1 cellular context compared by ENCODE assay signal in the genomic region with DNA sequence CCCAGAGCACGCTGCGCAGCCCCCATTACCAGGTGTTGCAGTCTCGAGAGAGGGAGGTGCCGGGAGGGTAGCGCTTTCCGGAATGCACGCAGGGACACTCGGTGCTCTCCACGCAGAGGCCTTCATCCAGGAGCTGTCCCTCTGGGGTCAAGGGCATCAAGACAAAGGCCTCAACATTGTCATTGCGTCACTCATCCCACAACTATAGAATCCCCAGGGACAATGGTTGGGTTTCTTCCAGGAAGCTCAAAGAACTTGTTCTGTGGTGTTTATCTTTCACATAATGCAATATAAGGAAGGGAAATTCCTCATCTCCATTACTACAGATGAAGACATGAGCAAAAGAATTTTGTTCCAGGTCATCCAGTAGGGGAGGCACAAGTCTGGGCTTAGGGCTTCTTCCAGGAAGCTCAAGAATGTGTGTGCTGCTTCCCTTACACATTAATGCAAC.
TF ChIP-seq lines count a peak whose summit lies in the region.

No MANE protein-coding gene starts in this region.

TF ChIP-seq in HepG2, 621 proteins besides CTCF, POLR2A, EP300 and RAD21 (continued from another document):
- TF ChIP-seq, protein P1, sequence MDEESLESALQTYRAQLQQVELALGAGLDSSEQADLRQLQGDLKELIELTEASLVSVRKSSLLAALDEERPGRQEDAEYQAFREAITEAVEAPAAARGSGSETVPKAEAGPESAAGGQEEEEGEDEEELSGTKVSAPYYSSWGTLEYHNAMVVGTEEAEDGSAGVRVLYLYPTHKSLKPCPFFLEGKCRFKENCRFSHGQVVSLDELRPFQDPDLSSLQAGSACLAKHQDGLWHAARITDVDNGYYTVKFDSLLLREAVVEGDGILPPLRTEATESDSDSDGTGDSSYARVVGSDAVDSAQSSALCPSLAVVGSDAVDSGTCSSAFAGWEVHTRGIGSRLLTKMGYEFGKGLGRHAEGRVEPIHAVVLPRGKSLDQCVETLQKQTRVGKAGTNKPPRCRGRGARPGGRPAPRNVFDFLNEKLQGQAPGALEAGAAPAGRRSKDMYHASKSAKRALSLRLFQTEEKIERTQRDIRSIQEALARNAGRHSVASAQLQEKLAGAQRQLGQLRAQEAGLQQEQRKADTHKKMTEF (CRISPR knock-in tag; IDR thresholded peaks at IDR 0.05), result no peak
- TF ChIP-seq HMG20A (CRISPR knock-in tag; IDR thresholded peaks at IDR 0.05; ENCODE audit: borderline replicate concordance) (peak; percentile 74), TAF15 (IDR thresholded peaks at IDR 0.05; ENCODE audit: low read depth, low read length, poor library complexity, severe bottlenecking) (no peak), RXRB (CRISPR knock-in tag; IDR thresholded peaks at IDR 0.05; ENCODE audit: borderline replicate concordance) (peak; percentile 72), SOX6 (IDR thresholded peaks at IDR 0.05) (no peak), SOX6 (CRISPR knock-in tag; IDR thresholded peaks at IDR 0.05) (peak; percentile 97), CEBPG (CRISPR knock-in tag; IDR thresholded peaks at IDR 0.05) (peak; percentile 76), BCL6 (CRISPR knock-in tag; IDR thresholded peaks at IDR 0.05) (peak; percentile 82), TGIF2 (CRISPR knock-in tag; IDR thresholded peaks at IDR 0.05) (no peak), ZNF549 (CRISPR knock-in tag; IDR thresholded peaks at IDR 0.05) (no peak), ZNF143 (CRISPR knock-in tag; IDR thresholded peaks at IDR 0.05) (no peak), MIXL1 (CRISPR knock-in tag; IDR thresholded peaks at IDR 0.05) (no peak), ZNF713 (CRISPR knock-in tag; IDR thresholded peaks at IDR 0.05) (no peak), NR2F1 (CRISPR knock-in tag; IDR thresholded peaks at IDR 0.05) (peak in 1 of 2 experiments; percentile 79; a peak in 3 of 4 replicates), GTF3A (CRISPR knock-in tag; conservative IDR thresholded peaks at IDR 0.05) (no peak), TBP (CRISPR knock-in tag; IDR thresholded peaks at IDR 0.05) (no peak)
- TF ChIP-seq, protein P2, sequence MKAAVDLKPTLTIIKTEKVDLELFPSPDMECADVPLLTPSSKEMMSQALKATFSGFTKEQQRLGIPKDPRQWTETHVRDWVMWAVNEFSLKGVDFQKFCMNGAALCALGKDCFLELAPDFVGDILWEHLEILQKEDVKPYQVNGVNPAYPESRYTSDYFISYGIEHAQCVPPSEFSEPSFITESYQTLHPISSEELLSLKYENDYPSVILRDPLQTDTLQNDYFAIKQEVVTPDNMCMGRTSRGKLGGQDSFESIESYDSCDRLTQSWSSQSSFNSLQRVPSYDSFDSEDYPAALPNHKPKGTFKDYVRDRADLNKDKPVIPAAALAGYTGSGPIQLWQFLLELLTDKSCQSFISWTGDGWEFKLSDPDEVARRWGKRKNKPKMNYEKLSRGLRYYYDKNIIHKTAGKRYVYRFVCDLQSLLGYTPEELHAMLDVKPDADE (CRISPR knock-in tag; IDR thresholded peaks at IDR 0.05), result no peak
- TF ChIP-seq, protein P3, sequence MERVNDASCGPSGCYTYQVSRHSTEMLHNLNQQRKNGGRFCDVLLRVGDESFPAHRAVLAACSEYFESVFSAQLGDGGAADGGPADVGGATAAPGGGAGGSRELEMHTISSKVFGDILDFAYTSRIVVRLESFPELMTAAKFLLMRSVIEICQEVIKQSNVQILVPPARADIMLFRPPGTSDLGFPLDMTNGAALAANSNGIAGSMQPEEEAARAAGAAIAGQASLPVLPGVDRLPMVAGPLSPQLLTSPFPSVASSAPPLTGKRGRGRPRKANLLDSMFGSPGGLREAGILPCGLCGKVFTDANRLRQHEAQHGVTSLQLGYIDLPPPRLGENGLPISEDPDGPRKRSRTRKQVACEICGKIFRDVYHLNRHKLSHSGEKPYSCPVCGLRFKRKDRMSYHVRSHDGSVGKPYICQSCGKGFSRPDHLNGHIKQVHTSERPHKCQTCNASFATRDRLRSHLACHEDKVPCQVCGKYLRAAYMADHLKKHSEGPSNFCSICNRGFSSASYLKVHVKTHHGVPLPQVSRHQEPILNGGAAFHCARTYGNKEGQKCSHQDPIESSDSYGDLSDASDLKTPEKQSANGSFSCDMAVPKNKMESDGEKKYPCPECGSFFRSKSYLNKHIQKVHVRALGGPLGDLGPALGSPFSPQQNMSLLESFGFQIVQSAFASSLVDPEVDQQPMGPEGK (CRISPR knock-in tag; IDR thresholded peaks at IDR 0.05), result peak; percentile 43; the same call in 1 of the 2 replicates
- TF ChIP-seq, protein P4, sequence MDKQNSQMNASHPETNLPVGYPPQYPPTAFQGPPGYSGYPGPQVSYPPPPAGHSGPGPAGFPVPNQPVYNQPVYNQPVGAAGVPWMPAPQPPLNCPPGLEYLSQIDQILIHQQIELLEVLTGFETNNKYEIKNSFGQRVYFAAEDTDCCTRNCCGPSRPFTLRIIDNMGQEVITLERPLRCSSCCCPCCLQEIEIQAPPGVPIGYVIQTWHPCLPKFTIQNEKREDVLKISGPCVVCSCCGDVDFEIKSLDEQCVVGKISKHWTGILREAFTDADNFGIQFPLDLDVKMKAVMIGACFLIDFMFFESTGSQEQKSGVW (CRISPR knock-in tag; IDR thresholded peaks at IDR 0.05; ENCODE audit: borderline replicate concordance), result no peak
- TF ChIP-seq, protein P5, sequence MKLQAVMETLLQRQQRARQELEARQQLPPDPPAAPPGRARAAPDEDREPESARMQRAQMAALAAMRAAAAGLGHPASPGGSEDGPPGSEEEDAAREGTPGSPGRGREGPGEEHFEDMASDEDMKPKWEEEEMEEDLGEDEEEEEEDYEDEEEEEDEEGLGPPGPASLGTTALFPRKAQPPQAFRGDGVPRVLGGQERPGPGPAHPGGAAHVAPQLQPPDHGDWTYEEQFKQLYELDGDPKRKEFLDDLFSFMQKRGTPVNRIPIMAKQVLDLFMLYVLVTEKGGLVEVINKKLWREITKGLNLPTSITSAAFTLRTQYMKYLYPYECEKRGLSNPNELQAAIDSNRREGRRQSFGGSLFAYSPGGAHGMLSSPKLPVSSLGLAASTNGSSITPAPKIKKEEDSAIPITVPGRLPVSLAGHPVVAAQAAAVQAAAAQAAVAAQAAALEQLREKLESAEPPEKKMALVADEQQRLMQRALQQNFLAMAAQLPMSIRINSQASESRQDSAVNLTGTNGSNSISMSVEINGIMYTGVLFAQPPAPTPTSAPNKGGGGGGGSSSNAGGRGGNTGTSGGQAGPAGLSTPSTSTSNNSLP (IDR thresholded peaks at IDR 0.05; ENCODE audit: low read depth, low read length), result no peak
- TF ChIP-seq, protein P6, sequence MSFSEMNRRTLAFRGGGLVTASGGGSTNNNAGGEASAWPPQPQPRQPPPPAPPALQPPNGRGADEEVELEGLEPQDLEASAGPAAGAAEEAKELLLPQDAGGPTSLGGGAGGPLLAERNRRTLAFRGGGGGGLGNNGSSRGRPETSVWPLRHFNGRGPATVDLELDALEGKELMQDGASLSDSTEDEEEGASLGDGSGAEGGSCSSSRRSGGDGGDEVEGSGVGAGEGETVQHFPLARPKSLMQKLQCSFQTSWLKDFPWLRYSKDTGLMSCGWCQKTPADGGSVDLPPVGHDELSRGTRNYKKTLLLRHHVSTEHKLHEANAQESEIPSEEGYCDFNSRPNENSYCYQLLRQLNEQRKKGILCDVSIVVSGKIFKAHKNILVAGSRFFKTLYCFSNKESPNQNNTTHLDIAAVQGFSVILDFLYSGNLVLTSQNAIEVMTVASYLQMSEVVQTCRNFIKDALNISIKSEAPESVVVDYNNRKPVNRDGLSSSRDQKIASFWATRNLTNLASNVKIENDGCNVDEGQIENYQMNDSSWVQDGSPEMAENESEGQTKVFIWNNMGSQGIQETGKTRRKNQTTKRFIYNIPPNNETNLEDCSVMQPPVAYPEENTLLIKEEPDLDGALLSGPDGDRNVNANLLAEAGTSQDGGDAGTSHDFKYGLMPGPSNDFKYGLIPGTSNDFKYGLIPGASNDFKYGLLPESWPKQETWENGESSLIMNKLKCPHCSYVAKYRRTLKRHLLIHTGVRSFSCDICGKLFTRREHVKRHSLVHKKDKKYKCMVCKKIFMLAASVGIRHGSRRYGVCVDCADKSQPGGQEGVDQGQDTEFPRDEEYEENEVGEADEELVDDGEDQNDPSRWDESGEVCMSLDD (CRISPR knock-in tag; IDR thresholded peaks at IDR 0.05; ENCODE audit: borderline replicate concordance), result no peak
